In genomic region chr2:75071766-75072165, GRCh38 we compare ENCODE assay signal across 2 cellular contexts.
TF ChIP-seq lines count a peak whose summit lies in the region.

No MANE protein-coding gene starts in this region.

TF ChIP-seq in IMR-90, 13 proteins besides CTCF, POLR2A, EP300 and RAD21:
- TF ChIP-seq, protein P1, sequence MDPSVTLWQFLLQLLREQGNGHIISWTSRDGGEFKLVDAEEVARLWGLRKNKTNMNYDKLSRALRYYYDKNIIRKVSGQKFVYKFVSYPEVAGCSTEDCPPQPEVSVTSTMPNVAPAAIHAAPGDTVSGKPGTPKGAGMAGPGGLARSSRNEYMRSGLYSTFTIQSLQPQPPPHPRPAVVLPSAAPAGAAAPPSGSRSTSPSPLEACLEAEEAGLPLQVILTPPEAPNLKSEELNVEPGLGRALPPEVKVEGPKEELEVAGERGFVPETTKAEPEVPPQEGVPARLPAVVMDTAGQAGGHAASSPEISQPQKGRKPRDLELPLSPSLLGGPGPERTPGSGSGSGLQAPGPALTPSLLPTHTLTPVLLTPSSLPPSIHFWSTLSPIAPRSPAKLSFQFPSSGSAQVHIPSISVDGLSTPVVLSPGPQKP (IDR thresholded peaks at IDR 0.05; ENCODE audit: borderline replicate concordance, low read depth, low read length) = no peak
- no peak for TF ChIP-seq CEBPB (IDR thresholded peaks at IDR 0.05; ENCODE audit: low read depth, low read length)
- no peak for TF ChIP-seq CHD1 (IDR thresholded peaks at IDR 0.05; ENCODE audit: low read depth, low read length)
- no peak for TF ChIP-seq MXI1 (IDR thresholded peaks at IDR 0.05; ENCODE audit: borderline replicate concordance, low read depth, low read length)

TF ChIP-seq in WTC11, 78 proteins besides CTCF, POLR2A, EP300 and RAD21 (continued from another document):
- TF ChIP-seq TCF7 (CRISPR knock-in tag; IDR thresholded peaks at IDR 0.05; ENCODE audit: low read depth) (no peak), SOX15 (CRISPR knock-in tag; IDR thresholded peaks at IDR 0.05) (no peak), AR (CRISPR knock-in tag; IDR thresholded peaks at IDR 0.05) (no peak), GRHL2 (CRISPR knock-in tag; IDR thresholded peaks at IDR 0.05; ENCODE audit: insufficient replicate concordance, severe bottlenecking) (no peak), ZNF263 (CRISPR knock-in tag; IDR thresholded peaks at IDR 0.05; ENCODE audit: low read depth) (no peak), GABPB1 (CRISPR knock-in tag; IDR thresholded peaks at IDR 0.05) (no peak), E2F1 (CRISPR knock-in tag; IDR thresholded peaks at IDR 0.05) (no peak), ZBTB21 (CRISPR knock-in tag; IDR thresholded peaks at IDR 0.05; ENCODE audit: borderline replicate concordance) (no peak)
- TF ChIP-seq, protein P2, sequence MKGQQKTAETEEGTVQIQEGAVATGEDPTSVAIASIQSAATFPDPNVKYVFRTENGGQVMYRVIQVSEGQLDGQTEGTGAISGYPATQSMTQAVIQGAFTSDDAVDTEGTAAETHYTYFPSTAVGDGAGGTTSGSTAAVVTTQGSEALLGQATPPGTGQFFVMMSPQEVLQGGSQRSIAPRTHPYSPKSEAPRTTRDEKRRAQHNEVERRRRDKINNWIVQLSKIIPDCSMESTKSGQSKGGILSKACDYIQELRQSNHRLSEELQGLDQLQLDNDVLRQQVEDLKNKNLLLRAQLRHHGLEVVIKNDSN (CRISPR knock-in tag; IDR thresholded peaks at IDR 0.05) = no peak
- TF ChIP-seq, protein P3, sequence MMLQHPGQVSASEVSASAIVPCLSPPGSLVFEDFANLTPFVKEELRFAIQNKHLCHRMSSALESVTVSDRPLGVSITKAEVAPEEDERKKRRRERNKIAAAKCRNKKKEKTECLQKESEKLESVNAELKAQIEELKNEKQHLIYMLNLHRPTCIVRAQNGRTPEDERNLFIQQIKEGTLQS (CRISPR knock-in tag; conservative IDR thresholded peaks at IDR 0.05) = no peak
